In the genomic region with DNA sequence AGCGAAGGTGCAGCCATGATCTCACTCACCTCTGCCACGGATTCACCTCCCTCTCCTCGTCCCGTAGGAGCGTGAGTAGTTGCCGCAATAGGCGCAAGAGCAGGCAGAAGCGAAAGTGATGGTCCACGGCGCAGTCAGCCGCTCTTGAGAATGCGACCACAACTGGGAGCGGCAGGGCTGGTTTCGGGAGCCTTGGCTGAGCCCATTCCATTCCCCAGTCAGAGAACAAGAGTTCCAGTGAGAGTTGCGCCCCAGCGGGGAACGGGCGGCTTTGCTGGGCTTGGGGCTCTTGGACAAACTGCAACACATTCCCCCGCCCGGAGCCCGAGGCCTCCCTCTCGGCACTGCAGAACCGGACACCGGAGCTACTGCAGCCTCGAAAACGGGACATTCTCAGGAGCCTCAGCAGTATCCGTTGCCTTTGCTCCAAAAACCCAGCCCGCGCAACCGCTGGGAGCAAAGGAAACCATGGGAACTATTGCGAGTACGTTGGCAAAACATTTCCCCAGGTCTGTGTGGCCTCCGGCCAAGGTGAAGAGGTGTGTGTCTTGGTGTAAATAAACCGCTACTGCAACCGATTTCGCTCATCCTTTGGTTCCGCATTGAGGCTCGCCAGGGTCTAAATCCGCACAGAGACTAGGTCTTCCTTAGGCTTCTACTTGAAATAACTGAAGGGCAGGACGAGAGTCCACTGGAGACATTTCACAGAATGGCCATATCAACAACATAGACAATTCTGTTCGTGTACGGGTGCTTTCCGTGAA, we compare ENCODE assay signal across 8 cellular contexts. TPM values are rescaled to one million over a fixed set of nuclear protein-coding genes. Genes with fewer than 3 reads are reported as not detected.
DNase-seq lines count a peak whose midpoint lies in the region; ATAC-seq and TF ChIP-seq lines count a peak whose summit lies in the region.

No MANE protein-coding gene starts in this region.

- DNase-seq in NCI-H146 (lab: John Stamatoyannopoulos, UW), result peak; percentile 81
- DNase-seq in T-helper 9 cell, result peak; percentile 24
- DNase-seq in astrocyte of the spinal cord (ENCODE audit: low read depth, low spot score), result peak; percentile 81
- peak; percentile 35 for DNase-seq in iPS DF 6.9 (ENCODE audit: low read depth, low spot score)
- peak; percentile 81 for DNase-seq in sciatic nerve (ENCODE audit: low spot score)
- DNase-seq in GM19240 (ENCODE audit: insufficient read length, low spot score), result no peak

- H3K36me3 ChIP-seq in iPS DF 6.9 (ENCODE audit: control insufficient read depth, insufficient read depth, low read length), result no peaks in the 10 kb centered on the region

- ATAC-seq in GM18498 (IDR thresholded peaks at IDR 0.05; ENCODE audit: unreplicated experiment), result peak; percentile 75
- ATAC-seq in HG02870 (IDR thresholded peaks at IDR 0.05; ENCODE audit: unreplicated experiment), result peak; percentile 77
- peak; percentile 92 for ATAC-seq in sciatic nerve

- no peaks in the 10 kb centered on the region for H3K27me3 ChIP-seq in iPS DF 6.9 (ENCODE audit: control insufficient read depth, insufficient read depth, low read length)

- WGBS in iPS DF 6.9 (ENCODE audit: insufficient coverage, insufficient read length), result no CpG with 5 or more reads among the region's 43 CpGs

- H3K4me1 ChIP-seq in iPS DF 6.9 (ENCODE audit: control insufficient read depth, insufficient read depth, low read length), result no peaks in the 10 kb centered on the region

- H3K4me3 ChIP-seq in astrocyte of the spinal cord (ENCODE audit: low read depth, low read length) (peak overlapping the region; percentile 67), iPS DF 6.9 (ENCODE audit: low read length) (peak overlapping the region; percentile 83; the same call in 1 of the 2 replicates)

- no peak overlapping the region for H3K27ac ChIP-seq in iPS DF 6.9 (ENCODE audit: low read length)

- in situ Hi-C loops in astrocyte of the spinal cord (cut with HindIII; ENCODE audit: low sequenced_read_pairs), result no loop called here

- H3K9me3 ChIP-seq in iPS DF 6.9 (ENCODE audit: control insufficient read depth, insufficient read depth, low read length), result no peaks in the 10 kb centered on the region

- no peak for TF ChIP-seq CTCF in astrocyte of the spinal cord (IDR thresholded peaks at IDR 0.05; ENCODE audit: low read depth, low read length)

- intact Hi-C loops in sciatic nerve (cut with DNase I), result no loop called here

RNA-seq across cellular contexts. Expression of gene ZBTB33, which starts 5.7 kb away (rescaled TPM):
- 11.1 TPM for total RNA-seq in sciatic nerve
